Comparison of ENCODE assay signal across 6 cellular contexts in the genomic region with DNA sequence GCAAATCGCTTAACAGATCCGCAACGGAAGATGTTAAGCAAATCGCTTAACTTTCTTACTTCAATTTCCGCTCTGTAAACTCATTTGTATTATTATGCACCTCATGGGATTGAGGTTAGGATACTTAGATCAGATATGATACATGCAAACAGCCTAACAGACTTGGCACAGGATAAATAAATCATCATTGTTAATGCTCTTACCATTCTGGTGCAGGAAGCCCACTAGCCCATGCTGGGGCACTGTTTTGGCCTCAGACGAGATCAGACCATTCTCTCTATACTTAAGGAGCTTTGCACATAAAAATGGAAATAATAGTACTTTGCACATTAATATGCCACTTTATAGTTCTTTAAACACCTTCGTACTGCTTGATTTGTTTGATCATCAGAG. TPM values are rescaled to one million over a fixed set of nuclear protein-coding genes. Genes with fewer than 3 reads are reported as not detected.
DNase-seq lines count a peak whose midpoint lies in the region; ATAC-seq, FAIRE-seq and TF ChIP-seq lines count a peak whose summit lies in the region.

No MANE protein-coding gene starts in this region.

- H3K27ac ChIP-seq in GM23338 (ENCODE audit: low read depth) (peak overlapping the region; percentile 53), HepG2 (ENCODE audit: extremely low read length, insufficient read depth, low read length) (peak overlapping the region; percentile 98)

- H3K9ac ChIP-seq in HepG2 (ENCODE audit: insufficient read depth, low read depth, low read length) = peak overlapping the region; percentile 83

- no peak for ATAC-seq in GM23338
- peak in 1 of 4 experiments; percentile 2 for ATAC-seq in T-cell (replicated peaks in 1 of 4)
- no peak for ATAC-seq in HepG2
- ATAC-seq in GM18520 (IDR thresholded peaks at IDR 0.05; ENCODE audit: unreplicated experiment) = no peak

- no peaks in the 10 kb centered on the region for H3K9me3 ChIP-seq in HepG2 (ENCODE audit: low read length)

- H3K27me3 ChIP-seq in GM23338 (ENCODE audit: insufficient read depth) (no peaks in the 10 kb centered on the region), HepG2 (ENCODE audit: control insufficient read depth in 1 of 2, insufficient read depth in 2 of 2, low read length in 2 of 2) (no peaks in the 10 kb centered on the region; a peak in 1 of 5 replicates)

- H4K20me1 ChIP-seq in GM23338 (replicated peaks; ENCODE audit: insufficient read depth) (peaks cover 14% of the 10 kb centered on the region), HepG2 (ENCODE audit: insufficient read depth, low read length) (peaks cover 7% of the 10 kb centered on the region)

- TF ChIP-seq EP300 in HepG2 (IDR thresholded peaks at IDR 0.05; ENCODE audit: low read depth in 2 of 2, low read length in 2 of 2) (no peak), HepG2 (CRISPR knock-in tag; IDR thresholded peaks at IDR 0.05; ENCODE audit: borderline replicate concordance) (no peak)

- H3K36me3 ChIP-seq in GM23338 (ENCODE audit: insufficient read depth) (peaks cover 27% of the 10 kb centered on the region), HepG2 (replicated peaks in 1 of 2; ENCODE audit: control insufficient read depth in 1 of 2, insufficient read depth in 2 of 2, low read length in 2 of 2) (peaks cover 4 to 42% of the 10 kb centered on the region in 2 experiments; a peak in 3 of 5 replicates)

- H3K9me3 Mint-ChIP-seq in GM23338 (no peaks in the 10 kb centered on the region), T-cell (no peaks in the 10 kb centered on the region)

- no peak overlapping the region for H2AFZ ChIP-seq in GM23338
- no peak overlapping the region for H2AFZ ChIP-seq in HepG2 (ENCODE audit: low read length)

- 2% methylated on average over 7 of the region's 7 CpGs for WGBS in HepG2 (ENCODE audit: low lambda C conversion rate)

- H3K4me3 ChIP-seq in GM23338 (peak overlapping the region; percentile 70), HepG2 (replicated peaks in 1 of 3; ENCODE audit: insufficient read depth in 1 of 3, low read depth in 2 of 3, low read length in 3 of 3) (peak overlapping the region; percentile 61 to 80 (median 67))

- intact Hi-C loops in HepG2 (cut with micrococcal nuclease; ENCODE audit: unreplicated experiment) = loop anchor here (1.0 to 2.0 kb wide), 2 partner anchors 38 to 71 kb away; no protein-coding TSS in a partner anchor

- peak overlapping the region; percentile 81 for H3K4me2 ChIP-seq in GM23338
- peak overlapping the region; percentile 92 for H3K4me2 ChIP-seq in HepG2 (ENCODE audit: low read depth, low read length)

- H3K27ac Mint-ChIP-seq in GM23338 = peak overlapping the region; percentile 97
- H3K27ac Mint-ChIP-seq in T-cell = peak overlapping the region; percentile 91 to 98

- H3K79me2 ChIP-seq in GM23338 (replicated peaks; ENCODE audit: insufficient read depth) (peaks cover 60% of the 10 kb centered on the region), HepG2 (ENCODE audit: insufficient read depth, low read length) (peaks cover 44% of the 10 kb centered on the region)

- H3F3A ChIP-seq in GM23338 (replicated peaks; ENCODE audit: low read depth) = peaks cover 8% of the 10 kb centered on the region; the same call in 1 of the 2 replicates

- H3K36me3 Mint-ChIP-seq in GM23338 (ENCODE audit: low read depth) (peaks cover 54% of the 10 kb centered on the region), T-cell (peaks cover 17% of the 10 kb centered on the region)

- POLR2A ChIA-PET in T-cell (lab: Charles Lee) = interaction anchor here in 1 of 2 donors (1.0 kb wide), 1 partner anchor 16 kb away, joined by 4 read pairs; no protein-coding TSS in a partner anchor
- POLR2A ChIA-PET in HepG2 (lab: Yijun Ruan, JAX) = interaction anchor here (2.1 kb wide), 2 partner anchors 23 to 40 kb away, joined by 7 to 11 read pairs; partner anchors contain the start of genes GAPDH and VAMP1

- no peak for FAIRE-seq in HepG2 (lab: Jason Lieb, UNC)

- H3K9me2 ChIP-seq in GM23338 (ENCODE audit: insufficient read depth) = no peaks in the 10 kb centered on the region

- no peak for TF ChIP-seq RAD21 in HepG2 (CRISPR knock-in tag; IDR thresholded peaks at IDR 0.05)

- no peak for TF ChIP-seq POLR2A in HepG2 (IDR thresholded peaks at IDR 0.05; ENCODE audit: insufficient read depth in 1 of 2, low read depth in 2 of 2, low read length in 2 of 2)

- DNase-seq in GM23338 (ENCODE audit: low spot score) = peak; percentile 18
- DNase-seq in T-cell = no peak
- no peak for DNase-seq in HepG2 (ENCODE audit: low spot score)
- no peak for DNase-seq in SIG-M5 treated with dmso at 0.1 percent for 504 hours (lab: John Stamatoyannopoulos, UW; ENCODE audit: unreplicated experiment)
- no peak for DNase-seq in HuH-7 (ENCODE audit: low spot score)

- BruUV-seq in HepG2 (replicated peaks; lab: Mats Ljungman, UMichigan) = TSS peak; percentile 81

- TF ChIP-seq CTCF in GM23338 (conservative IDR thresholded peaks at IDR 0.05; ENCODE audit: low read depth in 2 of 2) (peak in 1 of 2 experiments; percentile 33; a peak in 2 of 4 replicates), HepG2 (CRISPR knock-in tag; IDR thresholded peaks at IDR 0.05) (no peak)

- CTCF ChIA-PET in T-cell (lab: Charles Lee) (interaction anchor here in 1 of 2 donors (0.7 to 1.6 kb wide), 7 partner anchors 24 to 259 kb away, joined by 3 to 7 read pairs (median 4); partner anchors contain the start of genes MLF2 and VAMP1), HepG2 (lab: Yijun Ruan, JAX; ENCODE audit: low intra/inter-chr PET ratio, low total read pairs) (no interaction called here)

- peaks cover 27% of the 10 kb centered on the region for H3K4me1 ChIP-seq in GM23338 (ENCODE audit: insufficient read depth)
- peaks cover 38% of the 10 kb centered on the region for H3K4me1 ChIP-seq in HepG2 (ENCODE audit: insufficient read depth, low read length)

- H3K27me3 Mint-ChIP-seq in GM23338 (ENCODE audit: insufficient read depth, low read depth, poor library complexity) (peaks cover 4% of the 10 kb centered on the region), T-cell (no peaks in the 10 kb centered on the region)

- H3K4me3 Mint-ChIP-seq in GM23338 (peak overlapping the region; percentile 97), T-cell (peak overlapping the region; percentile 93 to 97 (median 93))

- in situ Hi-C loops in HepG2 (cut with HindIII; ENCODE audit: extremely low pct_ligation_motif_present, low pct_unique_long_range_greater_than_20kb) = no loop called here

- peaks cover 13% of the 10 kb centered on the region; the same call in 2 of the 3 replicates for H3K4me1 Mint-ChIP-seq in GM23338
- H3K4me1 Mint-ChIP-seq in T-cell = peaks cover 37 to 40% (median 40%) of the 10 kb centered on the region in 3 donors

RNA-seq across cellular contexts. Expression of gene NCAPD2, which starts 0.4 kb away (rescaled TPM):
- total RNA-seq in GM23338 (2014; rRNA removed; shearing (Covaris generic)) = 217 and 389 TPM in 2 replicates
- polyA plus RNA-seq in GM23338 (2016; fragmentation: Nextera tagmentation; extraction: Ambion mirVana) (32.7 and 34.2 TPM in 2 replicates), HepG2 (2011; rRNA removed) (42.8 and 51.1 TPM in 2 replicates)
- total RNA-seq in T-cell (10 to 100 TPM; 32.8 to 43.8 (median 40.7) TPM), HepG2 (2016; rRNA removed; fragmentation: Illumina TruSeq; extraction: Trizol) (65.6 and 100 TPM in 2 replicates)
- total RNA-seq in HepG2 (2016; cell fraction: cytosol; rRNA removed; fragmentation: Illumina TruSeq; extraction: Trizol; ENCODE audit: low read depth) = 7.2 and 7.6 TPM in 2 replicates
- 68.5 and 86.5 TPM in 2 replicates for total RNA-seq in HepG2 (2016; cell fraction: insoluble cytoplasmic fraction; rRNA removed; fragmentation: Illumina TruSeq; extraction: Trizol)
- total RNA-seq in HepG2 (2016; cell fraction: membrane; rRNA removed; fragmentation: Illumina TruSeq; extraction: Trizol) = 25.1 and 25.2 TPM in 2 replicates
- 57.8 and 60.8 TPM in 2 replicates for total RNA-seq in HepG2 (2016; cell fraction: nucleus; rRNA removed; fragmentation: Illumina TruSeq; extraction: Trizol)
- 32.2 and 41.0 TPM in 2 replicates for polyA plus RNA-seq in HepG2 (2011; cell fraction: cytosol; rRNA removed)
- 46.7 and 50.4 TPM in 2 replicates for polyA plus RNA-seq in HepG2 (2011; cell fraction: nucleus; rRNA removed)
- polyA plus RNA-seq in HepG2 (2012) = 31.0 and 53.6 TPM in 2 replicates
- 3.4 and 4.5 TPM in 2 replicates for polyA plus RNA-seq in HepG2 (2016; cell fraction: cytosol; fragmentation: Illumina TruSeq; extraction: Trizol; ENCODE audit: low read depth)
- 56.7 and 71.7 TPM in 2 replicates for polyA plus RNA-seq in HepG2 (2016; cell fraction: insoluble cytoplasmic fraction; fragmentation: Illumina TruSeq; extraction: Trizol; ENCODE audit: low read depth)
- polyA plus RNA-seq in HepG2 (2016; cell fraction: membrane; fragmentation: Illumina TruSeq; extraction: Trizol; ENCODE audit: low read depth) = 12.3 and 13.7 TPM in 2 replicates
- polyA plus RNA-seq in HepG2 (2016; cell fraction: nucleus; fragmentation: Illumina TruSeq; extraction: Trizol; ENCODE audit: insufficient read depth, low read depth) = 73.7 and 78.3 TPM in 2 replicates
- polyA minus RNA-seq in HepG2 (2011; rRNA and poly(A)+ RNA removed; ENCODE audit: low replicate concordance) = 92.8 and 252 TPM in 2 replicates
- 51.6 and 71.6 TPM in 2 replicates for polyA minus RNA-seq in HepG2 (2011; cell fraction: cytosol; rRNA and poly(A)+ RNA removed)
- 62.8 and 68.9 TPM in 2 replicates for polyA minus RNA-seq in HepG2 (2011; cell fraction: nucleus; rRNA and poly(A)+ RNA removed)

RNA-seq across cellular contexts. Expression of gene MRPL51, which starts 1.3 kb away (rescaled TPM):
- 75.1 and 93.9 TPM in 2 replicates for total RNA-seq in GM23338 (2014; rRNA removed; shearing (Covaris generic))
- polyA plus RNA-seq in GM23338 (2016; fragmentation: Nextera tagmentation; extraction: Ambion mirVana) (432 and 463 TPM in 2 replicates), HepG2 (2011; rRNA removed) (52.5 and 64.8 TPM in 2 replicates)
- total RNA-seq in T-cell (10 to 100 TPM; 34.3 to 86.6 (median 80.3) TPM), HepG2 (2016; rRNA removed; fragmentation: Illumina TruSeq; extraction: Trizol) (278 and 343 TPM in 2 replicates)
- 189 and 218 TPM in 2 replicates for total RNA-seq in HepG2 (2016; cell fraction: cytosol; rRNA removed; fragmentation: Illumina TruSeq; extraction: Trizol; ENCODE audit: low read depth)
- total RNA-seq in HepG2 (2016; cell fraction: insoluble cytoplasmic fraction; rRNA removed; fragmentation: Illumina TruSeq; extraction: Trizol) = 286 and 361 TPM in 2 replicates
- 199 and 207 TPM in 2 replicates for total RNA-seq in HepG2 (2016; cell fraction: membrane; rRNA removed; fragmentation: Illumina TruSeq; extraction: Trizol)
- 80.6 and 104 TPM in 2 replicates for total RNA-seq in HepG2 (2016; cell fraction: nucleus; rRNA removed; fragmentation: Illumina TruSeq; extraction: Trizol)
- polyA plus RNA-seq in HepG2 (2011; cell fraction: cytosol; rRNA removed) = 82.5 and 89.0 TPM in 2 replicates
- polyA plus RNA-seq in HepG2 (2011; cell fraction: nucleus; rRNA removed) = 20.2 and 20.8 TPM in 2 replicates
- polyA plus RNA-seq in HepG2 (2012) = 128 and 181 TPM in 2 replicates
- 188 and 220 TPM in 2 replicates for polyA plus RNA-seq in HepG2 (2016; cell fraction: cytosol; fragmentation: Illumina TruSeq; extraction: Trizol; ENCODE audit: low read depth)
- 342 and 349 TPM in 2 replicates for polyA plus RNA-seq in HepG2 (2016; cell fraction: insoluble cytoplasmic fraction; fragmentation: Illumina TruSeq; extraction: Trizol; ENCODE audit: low read depth)
- 177 and 178 TPM in 2 replicates for polyA plus RNA-seq in HepG2 (2016; cell fraction: membrane; fragmentation: Illumina TruSeq; extraction: Trizol; ENCODE audit: low read depth)
- 114 and 136 TPM in 2 replicates for polyA plus RNA-seq in HepG2 (2016; cell fraction: nucleus; fragmentation: Illumina TruSeq; extraction: Trizol; ENCODE audit: insufficient read depth, low read depth)
- 25.3 and 67.0 TPM in 2 replicates for polyA minus RNA-seq in HepG2 (2011; rRNA and poly(A)+ RNA removed; ENCODE audit: low replicate concordance)
- 12.4 and 18.6 TPM in 2 replicates for polyA minus RNA-seq in HepG2 (2011; cell fraction: cytosol; rRNA and poly(A)+ RNA removed)
- polyA minus RNA-seq in HepG2 (2011; cell fraction: nucleus; rRNA and poly(A)+ RNA removed) = 10.1 and 13.3 TPM in 2 replicates

RNA-seq across cellular contexts. Expression of gene VAMP1, which starts 23.9 kb away (rescaled TPM):
- total RNA-seq in GM23338 (2014; rRNA removed; shearing (Covaris generic)) = 13.9 and 18.3 TPM in 2 replicates
- polyA plus RNA-seq in GM23338 (2016; fragmentation: Nextera tagmentation; extraction: Ambion mirVana) (11.2 and 16.1 TPM in 2 replicates), HepG2 (2011; rRNA removed) (7.4 and 8.0 TPM in 2 replicates)
- total RNA-seq in T-cell (10 to 100 TPM; 64.6 to 92.2 (median 75.8) TPM), HepG2 (2016; rRNA removed; fragmentation: Illumina TruSeq; extraction: Trizol) (0.45 and 2.5 TPM in 2 replicates)
- 0.81 TPM in 1 of 2 replicates, not detected in the other for total RNA-seq in HepG2 (2016; cell fraction: cytosol; rRNA removed; fragmentation: Illumina TruSeq; extraction: Trizol; ENCODE audit: low read depth)
- total RNA-seq in HepG2 (2016; cell fraction: insoluble cytoplasmic fraction; rRNA removed; fragmentation: Illumina TruSeq; extraction: Trizol) = 0.97 and 3.1 TPM in 2 replicates
- total RNA-seq in HepG2 (2016; cell fraction: membrane; rRNA removed; fragmentation: Illumina TruSeq; extraction: Trizol) = 0.59 and 0.68 TPM in 2 replicates
- 5.5 and 5.9 TPM in 2 replicates for total RNA-seq in HepG2 (2016; cell fraction: nucleus; rRNA removed; fragmentation: Illumina TruSeq; extraction: Trizol)
- polyA plus RNA-seq in HepG2 (2011; cell fraction: cytosol; rRNA removed) = 2.5 and 2.8 TPM in 2 replicates
- 25.6 and 29.4 TPM in 2 replicates for polyA plus RNA-seq in HepG2 (2011; cell fraction: nucleus; rRNA removed)
- polyA plus RNA-seq in HepG2 (2012) = 3.2 and 3.5 TPM in 2 replicates
- 0.18 and 0.24 TPM in 2 replicates for polyA plus RNA-seq in HepG2 (2016; cell fraction: cytosol; fragmentation: Illumina TruSeq; extraction: Trizol; ENCODE audit: low read depth)
- 1.4 and 2.2 TPM in 2 replicates for polyA plus RNA-seq in HepG2 (2016; cell fraction: insoluble cytoplasmic fraction; fragmentation: Illumina TruSeq; extraction: Trizol; ENCODE audit: low read depth)
- polyA plus RNA-seq in HepG2 (2016; cell fraction: membrane; fragmentation: Illumina TruSeq; extraction: Trizol; ENCODE audit: low read depth) = 0.49 and 0.91 TPM in 2 replicates
- 12.1 and 15.4 TPM in 2 replicates for polyA plus RNA-seq in HepG2 (2016; cell fraction: nucleus; fragmentation: Illumina TruSeq; extraction: Trizol; ENCODE audit: insufficient read depth, low read depth)
- 5.9 and 16.5 TPM in 2 replicates for polyA minus RNA-seq in HepG2 (2011; rRNA and poly(A)+ RNA removed; ENCODE audit: low replicate concordance)
- polyA minus RNA-seq in HepG2 (2011; cell fraction: cytosol; rRNA and poly(A)+ RNA removed) = 0.99 and 1.8 TPM in 2 replicates
- 9.4 and 13.9 TPM in 2 replicates for polyA minus RNA-seq in HepG2 (2011; cell fraction: nucleus; rRNA and poly(A)+ RNA removed)

RNA-seq across cellular contexts. Expression of gene GAPDH, which starts 40.0 kb away (rescaled TPM):
- 5,269 and 5,853 TPM in 2 replicates for total RNA-seq in GM23338 (2014; rRNA removed; shearing (Covaris generic))
- polyA plus RNA-seq in GM23338 (2016; fragmentation: Nextera tagmentation; extraction: Ambion mirVana) (6,140 and 6,219 TPM in 2 replicates), HepG2 (2011; rRNA removed) (12,395 and 12,722 TPM in 2 replicates)
- total RNA-seq in T-cell (100 to 1,000 TPM; 500 to 643 (median 605) TPM), HepG2 (2016; rRNA removed; fragmentation: Illumina TruSeq; extraction: Trizol) (3,038 and 4,052 TPM in 2 replicates)
- total RNA-seq in HepG2 (2016; cell fraction: cytosol; rRNA removed; fragmentation: Illumina TruSeq; extraction: Trizol; ENCODE audit: low read depth) = 4,250 and 4,349 TPM in 2 replicates
- total RNA-seq in HepG2 (2016; cell fraction: insoluble cytoplasmic fraction; rRNA removed; fragmentation: Illumina TruSeq; extraction: Trizol) = 3,016 and 4,088 TPM in 2 replicates
- total RNA-seq in HepG2 (2016; cell fraction: membrane; rRNA removed; fragmentation: Illumina TruSeq; extraction: Trizol) = 3,384 and 3,615 TPM in 2 replicates
- total RNA-seq in HepG2 (2016; cell fraction: nucleus; rRNA removed; fragmentation: Illumina TruSeq; extraction: Trizol) = 1,080 and 1,144 TPM in 2 replicates
- polyA plus RNA-seq in HepG2 (2011; cell fraction: cytosol; rRNA removed) = 13,143 and 20,886 TPM in 2 replicates
- 4,563 and 5,385 TPM in 2 replicates for polyA plus RNA-seq in HepG2 (2011; cell fraction: nucleus; rRNA removed)
- 4,491 and 5,608 TPM in 2 replicates for polyA plus RNA-seq in HepG2 (2012)
- 5,853 and 5,973 TPM in 2 replicates for polyA plus RNA-seq in HepG2 (2016; cell fraction: cytosol; fragmentation: Illumina TruSeq; extraction: Trizol; ENCODE audit: low read depth)
- polyA plus RNA-seq in HepG2 (2016; cell fraction: insoluble cytoplasmic fraction; fragmentation: Illumina TruSeq; extraction: Trizol; ENCODE audit: low read depth) = 5,263 and 5,331 TPM in 2 replicates
- 4,187 and 4,205 TPM in 2 replicates for polyA plus RNA-seq in HepG2 (2016; cell fraction: membrane; fragmentation: Illumina TruSeq; extraction: Trizol; ENCODE audit: low read depth)
- polyA plus RNA-seq in HepG2 (2016; cell fraction: nucleus; fragmentation: Illumina TruSeq; extraction: Trizol; ENCODE audit: insufficient read depth, low read depth) = 2,003 and 2,068 TPM in 2 replicates
- 14,131 and 14,841 TPM in 2 replicates for polyA minus RNA-seq in HepG2 (2011; rRNA and poly(A)+ RNA removed; ENCODE audit: low replicate concordance)
- 5,645 and 5,680 TPM in 2 replicates for polyA minus RNA-seq in HepG2 (2011; cell fraction: cytosol; rRNA and poly(A)+ RNA removed)
- 1,044 and 1,523 TPM in 2 replicates for polyA minus RNA-seq in HepG2 (2011; cell fraction: nucleus; rRNA and poly(A)+ RNA removed)

RNA-seq across cellular contexts. Expression of gene TAPBPL, which starts 42.5 kb away (rescaled TPM):
- 0.59 and 0.66 TPM in 2 replicates for total RNA-seq in GM23338 (2014; rRNA removed; shearing (Covaris generic))
- 0.52 and 0.65 TPM in 2 replicates for polyA plus RNA-seq in GM23338 (2016; fragmentation: Nextera tagmentation; extraction: Ambion mirVana)
- total RNA-seq in T-cell = 10 to 100 TPM; 22.6 to 77.0 (median 60.3) TPM
- total RNA-seq in HepG2 (2016; rRNA removed; fragmentation: Illumina TruSeq; extraction: Trizol) = 3.2 and 10.0 TPM in 2 replicates
- total RNA-seq in HepG2 (2016; cell fraction: cytosol; rRNA removed; fragmentation: Illumina TruSeq; extraction: Trizol; ENCODE audit: low read depth) = 1.6 and 1.7 TPM in 2 replicates
- total RNA-seq in HepG2 (2016; cell fraction: insoluble cytoplasmic fraction; rRNA removed; fragmentation: Illumina TruSeq; extraction: Trizol) = 3.4 and 9.9 TPM in 2 replicates
- 1.8 and 2.5 TPM in 2 replicates for total RNA-seq in HepG2 (2016; cell fraction: membrane; rRNA removed; fragmentation: Illumina TruSeq; extraction: Trizol)
- total RNA-seq in HepG2 (2016; cell fraction: nucleus; rRNA removed; fragmentation: Illumina TruSeq; extraction: Trizol) = 9.2 and 10.0 TPM in 2 replicates
- polyA plus RNA-seq in HepG2 (2011; rRNA removed) = 14.0 and 14.5 TPM in 2 replicates
- polyA plus RNA-seq in HepG2 (2011; cell fraction: cytosol; rRNA removed) = 10.0 and 15.1 TPM in 2 replicates
- 23.3 and 24.2 TPM in 2 replicates for polyA plus RNA-seq in HepG2 (2011; cell fraction: nucleus; rRNA removed)
- 4.2 and 4.3 TPM in 2 replicates for polyA plus RNA-seq in HepG2 (2012)
- 1.7 TPM in 2 replicates for polyA plus RNA-seq in HepG2 (2016; cell fraction: cytosol; fragmentation: Illumina TruSeq; extraction: Trizol; ENCODE audit: low read depth)
- 3.3 and 4.4 TPM in 2 replicates for polyA plus RNA-seq in HepG2 (2016; cell fraction: insoluble cytoplasmic fraction; fragmentation: Illumina TruSeq; extraction: Trizol; ENCODE audit: low read depth)
- 2.9 and 3.9 TPM in 2 replicates for polyA plus RNA-seq in HepG2 (2016; cell fraction: membrane; fragmentation: Illumina TruSeq; extraction: Trizol; ENCODE audit: low read depth)
- polyA plus RNA-seq in HepG2 (2016; cell fraction: nucleus; fragmentation: Illumina TruSeq; extraction: Trizol; ENCODE audit: insufficient read depth, low read depth) = 12.3 and 14.0 TPM in 2 replicates
- 0.84 and 17.6 TPM in 2 replicates for polyA minus RNA-seq in HepG2 (2011; rRNA and poly(A)+ RNA removed; ENCODE audit: low replicate concordance)
- 3.3 and 3.5 TPM in 2 replicates for polyA minus RNA-seq in HepG2 (2011; cell fraction: cytosol; rRNA and poly(A)+ RNA removed)
- polyA minus RNA-seq in HepG2 (2011; cell fraction: nucleus; rRNA and poly(A)+ RNA removed) = 14.5 and 16.5 TPM in 2 replicates
